1 cellular context compared by ENCODE assay signal in genomic region chr7:140676956-140677355, GRCh38. TPM values are rescaled to one million over a fixed set of nuclear protein-coding genes. Genes with fewer than 3 reads are reported as not detected.
"Had no signal": no experiment of that assay in that cellular context is flagged by ENCODE, and none has a peak within 500 bp of the region (broad histone marks: within the 10 kb centered on the region; RNA-seq: fewer than 3 reads in every experiment).

No MANE protein-coding gene starts in this region.

RNA-seq across cellular contexts. Expression of gene DENND2A, which starts 36.3 kb away (rescaled TPM):
- total RNA-seq: naive thymus-derived CD4-positive, alpha-beta T cell had no signal
- polyA plus RNA-seq: naive thymus-derived CD4-positive, alpha-beta T cell had no signal
